Comparison of ENCODE assay signal across 1 cellular context in the genomic region with DNA sequence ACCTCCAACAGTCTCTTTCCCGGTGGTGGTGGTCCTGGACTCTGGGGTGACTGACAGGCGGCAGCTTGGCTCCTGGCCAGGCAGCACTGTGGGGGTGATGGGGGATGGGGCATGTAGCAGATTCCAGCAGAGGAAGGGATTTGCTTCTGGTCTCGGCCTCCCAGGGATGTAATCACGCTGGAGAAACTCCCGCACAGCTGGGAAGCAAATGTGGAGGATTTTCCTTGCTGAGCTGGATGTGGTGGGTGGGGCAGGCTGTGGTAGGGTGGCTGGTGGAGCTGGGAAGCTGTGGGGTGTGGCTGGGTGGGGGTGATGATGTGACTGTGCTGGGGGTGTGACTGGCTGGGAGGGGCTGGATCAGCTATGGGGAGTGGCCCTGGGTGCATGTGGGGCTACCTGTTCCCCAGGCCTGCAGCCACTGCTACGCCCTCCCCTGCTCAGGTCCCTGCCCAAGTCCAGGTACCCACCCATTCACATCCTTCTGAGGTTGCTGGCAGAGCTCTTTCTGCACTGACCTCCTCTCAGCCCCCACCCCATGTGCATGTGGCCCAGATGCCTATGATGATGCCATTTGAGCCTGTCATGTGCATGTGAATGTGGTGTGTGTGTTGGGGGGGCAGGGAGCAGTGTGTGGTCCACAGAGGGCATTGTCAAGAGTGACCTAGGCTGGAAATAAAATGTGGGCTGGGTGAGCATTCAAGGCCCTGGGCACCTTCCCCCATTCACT.
TF ChIP-seq lines count a peak whose summit lies in the region.

No MANE protein-coding gene starts in this region.

TF ChIP-seq in HEK293, 187 proteins besides CTCF, POLR2A, EP300 and RAD21 (continued from another document and continues in another):
- TF ChIP-seq ZNF600 (tag by site-specific recombination; IDR thresholded peaks at IDR 0.05) (peak; percentile 76), ZBTB48 (tag by site-specific recombination; IDR thresholded peaks at IDR 0.05) (no peak), ZNF701 (tag by site-specific recombination; IDR thresholded peaks at IDR 0.05) (no peak), SP7 (tag by site-specific recombination; IDR thresholded peaks at IDR 0.05) (peak; percentile 23; the same call in 1 of the 2 replicates), KLF7 (tag by site-specific recombination; IDR thresholded peaks at IDR 0.05; ENCODE audit: borderline replicate concordance) (peak; percentile 61; the same call in 1 of the 2 replicates), ZBTB21 (tag by site-specific recombination; IDR thresholded peaks at IDR 0.05) (no peak), ZBTB7A (tag by site-specific recombination; IDR thresholded peaks at IDR 0.05; ENCODE audit: low read depth) (no peak), ZNF670 (tag by site-specific recombination; IDR thresholded peaks at IDR 0.05; ENCODE audit: low read depth) (no peak), GLI4 (tag by site-specific recombination; IDR thresholded peaks at IDR 0.05) (no peak), ZSCAN16 (tag by site-specific recombination; IDR thresholded peaks at IDR 0.05) (no peak), ZIC2 (tag by site-specific recombination; IDR thresholded peaks at IDR 0.05) (peak; percentile 100), KLF1 (tag by site-specific recombination; IDR thresholded peaks at IDR 0.05) (peak; percentile 100), EGR2 (tag by site-specific recombination; IDR thresholded peaks at IDR 0.05; ENCODE audit: low read depth) (peak; percentile 89), ZNF660 (tag by site-specific recombination; IDR thresholded peaks at IDR 0.05) (no peak; the same call in 1 of the 2 replicates), ZNF366 (tag by site-specific recombination; conservative IDR thresholded peaks at IDR 0.05) (no peak), GLI2 (tag by site-specific recombination; IDR thresholded peaks at IDR 0.05; ENCODE audit: borderline replicate concordance, low read depth) (no peak), ZNF776 (tag by site-specific recombination; IDR thresholded peaks at IDR 0.05; ENCODE audit: borderline replicate concordance) (no peak), ZFHX2 (tag by site-specific recombination; conservative IDR thresholded peaks at IDR 0.05) (peak; percentile 79), GFI1B (tag by site-specific recombination; IDR thresholded peaks at IDR 0.05) (no peak), MEIS1 (CRISPR knock-in tag; IDR thresholded peaks at IDR 0.05; ENCODE audit: borderline replicate concordance) (no peak), ZNF777 (tag by site-specific recombination; IDR thresholded peaks at IDR 0.05; ENCODE audit: borderline replicate concordance) (no peak), ZNF610 (tag by site-specific recombination; IDR thresholded peaks at IDR 0.05; ENCODE audit: borderline replicate concordance) (no peak), ZNF623 (tag by site-specific recombination; IDR thresholded peaks at IDR 0.05) (no peak), ZNF830 (tag by site-specific recombination; IDR thresholded peaks at IDR 0.05; ENCODE audit: low read depth) (no peak), ZSCAN30 (tag by site-specific recombination; IDR thresholded peaks at IDR 0.05) (no peak), ZNF157 (tag by site-specific recombination; IDR thresholded peaks at IDR 0.05) (no peak), PRDM1 (tag by site-specific recombination; IDR thresholded peaks at IDR 0.05) (no peak; the same call in 1 of the 2 replicates), ZNF501 (tag by site-specific recombination; IDR thresholded peaks at IDR 0.05) (no peak), ZNF707 (tag by site-specific recombination; IDR thresholded peaks at IDR 0.05) (no peak), ZNF658 (tag by site-specific recombination; IDR thresholded peaks at IDR 0.05) (no peak), ZBTB1 (tag by site-specific recombination; IDR thresholded peaks at IDR 0.05) (no peak), KLF9 (tag by site-specific recombination; IDR thresholded peaks at IDR 0.05; ENCODE audit: low read depth) (peak; percentile 92), ZNF544 (tag by site-specific recombination; IDR thresholded peaks at IDR 0.05) (no peak), ZNF114 (tag by site-specific recombination; IDR thresholded peaks at IDR 0.05) (no peak), ZBTB8A (tag by site-specific recombination; IDR thresholded peaks at IDR 0.05) (no peak; the same call in 1 of the 2 replicates), HOXD13 (CRISPR knock-in tag; IDR thresholded peaks at IDR 0.05; ENCODE audit: borderline replicate concordance) (no peak), GLIS2 (tag by site-specific recombination; IDR thresholded peaks at IDR 0.05) (peak; percentile 71; the same call in 1 of the 2 replicates), SCRT1 (tag by site-specific recombination; IDR thresholded peaks at IDR 0.05; ENCODE audit: borderline replicate concordance) (no peak), ZNF354C (tag by site-specific recombination; IDR thresholded peaks at IDR 0.05; ENCODE audit: borderline replicate concordance, low read depth) (no peak), SALL2 (tag by site-specific recombination; IDR thresholded peaks at IDR 0.05; ENCODE audit: borderline replicate concordance) (no peak), ZNF184 (tag by site-specific recombination; IDR thresholded peaks at IDR 0.05) (no peak), ZNF24 (tag by site-specific recombination; IDR thresholded peaks at IDR 0.05) (no peak), ZNF521 (tag by site-specific recombination; IDR thresholded peaks at IDR 0.05) (no peak), WT1 (tag by site-specific recombination; IDR thresholded peaks at IDR 0.05) (peak; percentile 15; the same call in 1 of the 2 replicates), ZEB2 (tag by site-specific recombination; IDR thresholded peaks at IDR 0.05) (no peak; the same call in 1 of the 2 replicates), TRIM28 (IDR thresholded peaks at IDR 0.05; ENCODE audit: borderline replicate concordance, low read length) (no peak)
- TF ChIP-seq, protein P1, sequence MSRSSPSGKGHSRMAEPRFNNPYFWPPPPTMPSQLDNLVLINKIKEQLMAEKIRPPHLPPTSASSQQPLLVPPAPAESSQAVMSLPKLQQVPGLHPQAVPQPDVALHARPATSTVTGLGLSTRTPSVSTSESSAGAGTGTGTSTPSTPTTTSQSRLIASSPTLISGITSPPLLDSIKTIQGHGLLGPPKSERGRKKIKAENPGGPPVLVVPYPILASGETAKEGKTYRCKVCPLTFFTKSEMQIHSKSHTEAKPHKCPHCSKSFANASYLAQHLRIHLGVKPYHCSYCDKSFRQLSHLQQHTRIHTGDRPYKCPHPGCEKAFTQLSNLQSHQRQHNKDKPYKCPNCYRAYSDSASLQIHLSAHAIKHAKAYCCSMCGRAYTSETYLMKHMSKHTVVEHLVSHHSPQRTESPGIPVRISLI (tag by site-specific recombination; IDR thresholded peaks at IDR 0.05), result no peak
- TF ChIP-seq, protein P2, sequence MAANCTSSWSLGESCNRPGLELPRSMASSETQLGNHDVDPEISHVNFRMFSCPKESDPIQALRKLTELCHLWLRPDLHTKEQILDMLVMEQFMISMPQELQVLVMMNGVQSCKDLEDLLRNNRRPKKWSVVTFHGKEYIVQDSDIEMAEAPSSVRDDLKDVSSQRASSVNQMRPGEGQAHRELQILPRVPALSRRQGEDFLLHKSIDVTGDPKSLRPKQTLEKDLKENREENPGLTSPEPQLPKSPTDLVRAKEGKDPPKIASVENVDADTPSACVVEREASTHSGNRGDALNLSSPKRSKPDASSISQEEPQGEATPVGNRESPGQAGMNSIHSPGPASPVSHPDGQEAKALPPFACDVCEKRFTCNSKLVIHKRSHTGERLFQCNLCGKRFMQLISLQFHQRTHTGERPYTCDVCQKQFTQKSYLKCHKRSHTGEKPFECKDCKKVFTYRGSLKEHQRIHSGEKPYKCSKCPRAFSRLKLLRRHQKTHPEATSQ (tag by site-specific recombination; IDR thresholded peaks at IDR 0.05), result no peak
- TF ChIP-seq, protein P3, sequence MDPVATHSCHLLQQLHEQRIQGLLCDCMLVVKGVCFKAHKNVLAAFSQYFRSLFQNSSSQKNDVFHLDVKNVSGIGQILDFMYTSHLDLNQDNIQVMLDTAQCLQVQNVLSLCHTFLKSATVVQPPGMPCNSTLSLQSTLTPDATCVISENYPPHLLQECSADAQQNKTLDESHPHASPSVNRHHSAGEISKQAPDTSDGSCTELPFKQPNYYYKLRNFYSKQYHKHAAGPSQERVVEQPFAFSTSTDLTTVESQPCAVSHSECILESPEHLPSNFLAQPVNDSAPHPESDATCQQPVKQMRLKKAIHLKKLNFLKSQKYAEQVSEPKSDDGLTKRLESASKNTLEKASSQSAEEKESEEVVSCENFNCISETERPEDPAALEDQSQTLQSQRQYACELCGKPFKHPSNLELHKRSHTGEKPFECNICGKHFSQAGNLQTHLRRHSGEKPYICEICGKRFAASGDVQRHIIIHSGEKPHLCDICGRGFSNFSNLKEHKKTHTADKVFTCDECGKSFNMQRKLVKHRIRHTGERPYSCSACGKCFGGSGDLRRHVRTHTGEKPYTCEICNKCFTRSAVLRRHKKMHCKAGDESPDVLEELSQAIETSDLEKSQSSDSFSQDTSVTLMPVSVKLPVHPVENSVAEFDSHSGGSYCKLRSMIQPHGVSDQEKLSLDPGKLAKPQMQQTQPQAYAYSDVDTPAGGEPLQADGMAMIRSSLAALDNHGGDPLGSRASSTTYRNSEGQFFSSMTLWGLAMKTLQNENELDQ (tag by site-specific recombination; IDR thresholded peaks at IDR 0.05; ENCODE audit: low read depth), result no peak
- TF ChIP-seq, protein P4, sequence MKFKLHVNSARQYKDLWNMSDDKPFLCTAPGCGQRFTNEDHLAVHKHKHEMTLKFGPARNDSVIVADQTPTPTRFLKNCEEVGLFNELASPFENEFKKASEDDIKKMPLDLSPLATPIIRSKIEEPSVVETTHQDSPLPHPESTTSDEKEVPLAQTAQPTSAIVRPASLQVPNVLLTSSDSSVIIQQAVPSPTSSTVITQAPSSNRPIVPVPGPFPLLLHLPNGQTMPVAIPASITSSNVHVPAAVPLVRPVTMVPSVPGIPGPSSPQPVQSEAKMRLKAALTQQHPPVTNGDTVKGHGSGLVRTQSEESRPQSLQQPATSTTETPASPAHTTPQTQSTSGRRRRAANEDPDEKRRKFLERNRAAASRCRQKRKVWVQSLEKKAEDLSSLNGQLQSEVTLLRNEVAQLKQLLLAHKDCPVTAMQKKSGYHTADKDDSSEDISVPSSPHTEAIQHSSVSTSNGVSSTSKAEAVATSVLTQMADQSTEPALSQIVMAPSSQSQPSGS (tag by site-specific recombination; IDR thresholded peaks at IDR 0.05; ENCODE audit: low read depth), result no peak
- TF ChIP-seq, protein P5, sequence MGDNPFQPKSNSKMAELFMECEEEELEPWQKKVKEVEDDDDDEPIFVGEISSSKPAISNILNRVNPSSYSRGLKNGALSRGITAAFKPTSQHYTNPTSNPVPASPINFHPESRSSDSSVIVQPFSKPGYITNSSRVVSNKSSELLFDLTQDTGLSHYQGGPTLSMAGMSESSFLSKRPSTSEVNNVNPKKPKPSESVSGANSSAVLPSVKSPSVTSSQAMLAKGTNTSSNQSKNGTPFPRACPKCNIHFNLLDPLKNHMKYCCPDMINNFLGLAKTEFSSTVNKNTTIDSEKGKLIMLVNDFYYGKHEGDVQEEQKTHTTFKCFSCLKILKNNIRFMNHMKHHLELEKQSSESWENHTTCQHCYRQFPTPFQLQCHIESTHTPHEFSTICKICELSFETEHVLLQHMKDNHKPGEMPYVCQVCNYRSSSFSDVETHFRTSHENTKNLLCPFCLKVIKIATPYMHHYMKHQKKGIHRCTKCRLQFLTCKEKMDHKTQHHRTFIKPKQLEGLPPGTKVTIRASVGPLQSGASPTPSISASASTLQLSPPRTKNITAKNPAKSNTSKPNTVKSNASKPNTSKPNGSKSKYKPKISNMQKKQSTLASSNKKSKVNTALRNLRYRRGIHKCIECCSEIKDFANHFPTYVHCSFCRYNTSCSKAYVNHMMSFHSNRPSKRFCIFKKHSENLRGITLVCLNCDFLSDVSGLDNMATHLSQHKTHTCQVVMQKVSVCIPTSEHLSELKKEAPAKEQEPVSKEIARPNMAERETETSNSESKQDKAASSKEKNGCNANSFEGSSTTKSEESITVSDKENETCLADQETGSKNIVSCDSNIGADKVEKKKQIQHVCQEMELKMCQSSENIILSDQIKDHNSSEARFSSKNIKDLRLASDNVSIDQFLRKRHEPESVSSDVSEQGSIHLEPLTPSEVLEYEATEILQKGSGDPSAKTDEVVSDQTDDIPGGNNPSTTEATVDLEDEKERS (tag by site-specific recombination; IDR thresholded peaks at IDR 0.05), result no peak
- TF ChIP-seq, protein P6, sequence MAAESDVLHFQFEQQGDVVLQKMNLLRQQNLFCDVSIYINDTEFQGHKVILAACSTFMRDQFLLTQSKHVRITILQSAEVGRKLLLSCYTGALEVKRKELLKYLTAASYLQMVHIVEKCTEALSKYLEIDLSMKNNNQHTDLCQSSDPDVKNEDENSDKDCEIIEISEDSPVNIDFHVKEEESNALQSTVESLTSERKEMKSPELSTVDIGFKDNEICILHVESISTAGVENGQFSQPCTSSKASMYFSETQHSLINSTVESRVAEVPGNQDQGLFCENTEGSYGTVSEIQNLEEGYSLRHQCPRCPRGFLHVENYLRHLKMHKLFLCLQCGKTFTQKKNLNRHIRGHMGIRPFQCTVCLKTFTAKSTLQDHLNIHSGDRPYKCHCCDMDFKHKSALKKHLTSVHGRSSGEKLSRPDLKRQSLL (tag by site-specific recombination; IDR thresholded peaks at IDR 0.05), result no peak
- TF ChIP-seq, protein P7, sequence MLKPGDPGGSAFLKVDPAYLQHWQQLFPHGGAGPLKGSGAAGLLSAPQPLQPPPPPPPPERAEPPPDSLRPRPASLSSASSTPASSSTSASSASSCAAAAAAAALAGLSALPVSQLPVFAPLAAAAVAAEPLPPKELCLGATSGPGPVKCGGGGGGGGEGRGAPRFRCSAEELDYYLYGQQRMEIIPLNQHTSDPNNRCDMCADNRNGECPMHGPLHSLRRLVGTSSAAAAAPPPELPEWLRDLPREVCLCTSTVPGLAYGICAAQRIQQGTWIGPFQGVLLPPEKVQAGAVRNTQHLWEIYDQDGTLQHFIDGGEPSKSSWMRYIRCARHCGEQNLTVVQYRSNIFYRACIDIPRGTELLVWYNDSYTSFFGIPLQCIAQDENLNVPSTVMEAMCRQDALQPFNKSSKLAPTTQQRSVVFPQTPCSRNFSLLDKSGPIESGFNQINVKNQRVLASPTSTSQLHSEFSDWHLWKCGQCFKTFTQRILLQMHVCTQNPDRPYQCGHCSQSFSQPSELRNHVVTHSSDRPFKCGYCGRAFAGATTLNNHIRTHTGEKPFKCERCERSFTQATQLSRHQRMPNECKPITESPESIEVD (tag by site-specific recombination; IDR thresholded peaks at IDR 0.05), result no peak
- TF ChIP-seq, protein P8, sequence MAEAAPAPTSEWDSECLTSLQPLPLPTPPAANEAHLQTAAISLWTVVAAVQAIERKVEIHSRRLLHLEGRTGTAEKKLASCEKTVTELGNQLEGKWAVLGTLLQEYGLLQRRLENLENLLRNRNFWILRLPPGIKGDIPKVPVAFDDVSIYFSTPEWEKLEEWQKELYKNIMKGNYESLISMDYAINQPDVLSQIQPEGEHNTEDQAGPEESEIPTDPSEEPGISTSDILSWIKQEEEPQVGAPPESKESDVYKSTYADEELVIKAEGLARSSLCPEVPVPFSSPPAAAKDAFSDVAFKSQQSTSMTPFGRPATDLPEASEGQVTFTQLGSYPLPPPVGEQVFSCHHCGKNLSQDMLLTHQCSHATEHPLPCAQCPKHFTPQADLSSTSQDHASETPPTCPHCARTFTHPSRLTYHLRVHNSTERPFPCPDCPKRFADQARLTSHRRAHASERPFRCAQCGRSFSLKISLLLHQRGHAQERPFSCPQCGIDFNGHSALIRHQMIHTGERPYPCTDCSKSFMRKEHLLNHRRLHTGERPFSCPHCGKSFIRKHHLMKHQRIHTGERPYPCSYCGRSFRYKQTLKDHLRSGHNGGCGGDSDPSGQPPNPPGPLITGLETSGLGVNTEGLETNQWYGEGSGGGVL (tag by site-specific recombination; IDR thresholded peaks at IDR 0.05), result peak; percentile 30
